In the genomic region with DNA sequence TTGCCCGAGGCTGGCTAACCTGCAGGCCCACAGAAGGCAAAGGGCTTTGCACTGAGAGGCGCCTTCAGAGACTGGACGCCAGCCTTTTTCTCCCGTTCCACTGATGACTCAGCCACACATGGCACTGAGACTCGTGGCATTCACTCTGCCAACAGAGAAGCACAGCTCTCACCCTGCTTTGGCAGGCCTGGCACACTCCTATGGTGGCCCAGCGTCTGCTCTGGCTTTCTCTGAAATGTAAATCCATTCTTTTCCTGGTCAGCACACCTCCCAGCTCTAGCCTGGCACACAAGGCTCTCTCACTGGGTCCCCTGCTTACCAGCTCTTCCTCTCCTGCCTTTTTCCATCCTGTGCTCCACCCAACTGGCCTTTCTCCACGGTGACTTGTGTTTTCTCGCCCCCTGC, we compare ENCODE assay signal across 9 cellular contexts. TPM values are rescaled to one million over a fixed set of nuclear protein-coding genes. Genes with fewer than 3 reads are reported as not detected.
DNase-seq lines count a peak whose midpoint lies in the region; ATAC-seq and TF ChIP-seq lines count a peak whose summit lies in the region.
"Had no signal": no experiment of that assay in that cellular context is flagged by ENCODE, and none has a peak within 500 bp of the region (broad histone marks: within the 10 kb centered on the region; RNA-seq: fewer than 3 reads in every experiment).

No MANE protein-coding gene starts in this region.

- H4K20me1 ChIP-seq in GM23248 (ENCODE audit: insufficient read depth), result no peaks in the 10 kb centered on the region

- peak; percentile 91 for DNase-seq in GM23248
- peak; percentile 74 for DNase-seq in adipocyte (ENCODE audit: low read depth)
- DNase-seq in glomerular visceral epithelial cell (ENCODE audit: extremely low spot score), result peak; percentile 27
- DNase-seq in gastrocnemius medialis, result peak; percentile 58 to 76
- DNase-seq in retina, result no peak
- no peak for DNase-seq in NCI-H748 (lab: John Stamatoyannopoulos, UW; ENCODE audit: unreplicated experiment)
- DNase-seq: NCI-H1436 had no signal

- no peak for TF ChIP-seq CTCF in gastrocnemius medialis (IDR thresholded peaks at IDR 0.05 in 4 of 5, conservative IDR thresholded peaks at IDR 0.05 in 1 of 5)

- TF ChIP-seq POLR2A in gastrocnemius medialis (IDR thresholded peaks at IDR 0.05), result no peak

- H3K9me3 ChIP-seq in GM23248 (ENCODE audit: low read depth) (no peaks in the 10 kb centered on the region), adipocyte (ENCODE audit: control insufficient read depth, low read length) (no peaks in the 10 kb centered on the region), gastrocnemius medialis (no peaks in the 10 kb centered on the region)

- H3K4me1 ChIP-seq in GM23248 (ENCODE audit: insufficient read depth) (peaks cover 13% of the 10 kb centered on the region), adipocyte (ENCODE audit: control insufficient read depth, insufficient read depth, low read length) (peaks cover 15% of the 10 kb centered on the region), gastrocnemius medialis (peaks cover 3 to 6% of the 10 kb centered on the region in 2 donors)

- ATAC-seq in gastrocnemius medialis (peak; percentile 98 to 99), HG03565 (IDR thresholded peaks at IDR 0.05; ENCODE audit: unreplicated experiment) (no peak), HG03159 (IDR thresholded peaks at IDR 0.05; ENCODE audit: unreplicated experiment) (no peak)

- peaks cover 11% of the 10 kb centered on the region for H3F3A ChIP-seq in GM23248 (ENCODE audit: insufficient read depth)

- peak overlapping the region; percentile 93 for H3K27ac ChIP-seq in GM23248
- peak overlapping the region; percentile 73 to 79 (median 76) for H3K27ac ChIP-seq in gastrocnemius medialis

- peak overlapping the region; percentile 16 for H3K4me2 ChIP-seq in GM23248 (ENCODE audit: unreplicated experiment)

- no peaks in the 10 kb centered on the region for H3K27me3 ChIP-seq in GM23248 (replicated peaks; ENCODE audit: insufficient read depth)
- no peaks in the 10 kb centered on the region for H3K27me3 ChIP-seq in adipocyte (replicated peaks; ENCODE audit: control insufficient read depth, insufficient read depth, low read length)
- no peaks in the 10 kb centered on the region for H3K27me3 ChIP-seq in gastrocnemius medialis

- H3K4me3 ChIP-seq in GM23248, result no peak overlapping the region
- H3K4me3 ChIP-seq in adipocyte (ENCODE audit: low read length), result no peak overlapping the region
- no peak overlapping the region for H3K4me3 ChIP-seq in gastrocnemius medialis

- H3K79me2 ChIP-seq in GM23248 (ENCODE audit: insufficient read depth), result no peaks in the 10 kb centered on the region

- no peaks in the 10 kb centered on the region for H3K36me3 ChIP-seq in GM23248 (ENCODE audit: low read depth)
- no peaks in the 10 kb centered on the region for H3K36me3 ChIP-seq in adipocyte (ENCODE audit: control insufficient read depth, insufficient read depth, low read length, severe bottlenecking)
- no peaks in the 10 kb centered on the region for H3K36me3 ChIP-seq in gastrocnemius medialis

- H3K9ac ChIP-seq in GM23248 (peak overlapping the region; percentile 81), adipocyte (ENCODE audit: low read length) (peak overlapping the region; percentile 53)

- 5 to 7% methylated on average over 8 of the region's 8 CpGs for WGBS in GM23248 (ENCODE audit: low coverage in 1 of 2, low lambda C conversion rate in 2 of 2, missing lambda C conversion rate in 2 of 2), 2 experiments

- intact Hi-C loops in gastrocnemius medialis (cut with DNase I; ENCODE audit: low total_unique reads), result no loop called here

- peak overlapping the region; percentile 88 for H2AFZ ChIP-seq in GM23248

- no peaks in the 10 kb centered on the region for H3K9me2 ChIP-seq in GM23248 (ENCODE audit: insufficient read depth)

- in situ Hi-C loops in GM23248 (cut with MboI), result no loop called here
- in situ Hi-C loops in gastrocnemius medialis (cut with MboI; ENCODE audit: low sequenced_read_pairs in 4 of 4), result no loop called here

RNA-seq across cellular contexts. Expression of gene MELK, which starts 5.9 kb away (rescaled TPM):
- 23.2 and 23.3 TPM in 2 replicates for total RNA-seq in GM23248 (2014; rRNA removed; shearing (Covaris generic))
- polyA plus RNA-seq in GM23248 (2016; fragmentation: Nextera tagmentation; extraction: Ambion mirVana), result 24.5 and 24.7 TPM in 2 replicates
- under 1 TPM in 1 of 4 donors, not detected in 3; 0.29 TPM for total RNA-seq in gastrocnemius medialis

Comparison
In these comparisons a context has a peak if more than half of its experiments do, and no peak if none do; other contexts are left out.
1. DNase-seq: peak in GM23248 (single experiment), adipocyte (single experiment), glomerular visceral epithelial cell (single experiment) and gastrocnemius medialis (2 of 2); none in retina (single experiment) and NCI-H748 (single experiment).
2. ATAC-seq: peak in gastrocnemius medialis (2 of 2); none in HG03565 (single experiment) and HG03159 (single experiment).
3. RNA of gene MELK, which starts 5.9 kb away (total RNA-seq): 23.2 to 23.3 TPM in GM23248; 0.29 TPM in gastrocnemius medialis; every median in the first group is over 10 times any median in the second.